Comparison of ENCODE assay signal across 8 cellular contexts in the genomic region with DNA sequence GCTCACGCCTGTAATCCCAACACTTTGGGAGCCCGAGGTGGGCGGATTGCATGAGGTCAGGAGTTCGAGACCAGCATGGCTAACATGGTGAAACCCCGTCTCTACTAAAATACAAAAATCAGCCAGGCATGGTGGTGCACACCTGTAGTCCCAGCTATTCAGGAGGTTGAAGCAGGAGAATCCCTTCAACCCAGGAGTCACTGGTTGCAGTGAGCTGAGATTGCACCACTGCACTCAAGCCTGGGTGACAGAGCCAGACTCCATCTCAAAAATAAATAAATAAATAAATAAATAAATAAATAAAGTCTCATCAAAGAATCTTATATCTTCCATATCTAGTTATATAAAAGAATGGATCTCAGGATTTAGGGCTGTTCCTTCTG. TPM values are rescaled to one million over a fixed set of nuclear protein-coding genes. Genes with fewer than 3 reads are reported as not detected.
DNase-seq lines count a peak whose midpoint lies in the region; ATAC-seq and TF ChIP-seq lines count a peak whose summit lies in the region.
"Not testable (repeated sequence)": the region's sequence is repeated elsewhere in the genome, so short reads cannot be mapped to it uniquely, and the experiment has no call there.

No MANE protein-coding gene starts in this region.

- intact Hi-C loops in A673 (cut with micrococcal nuclease; ENCODE audit: unreplicated experiment); activated T-helper 2 cell treated with anti-CD3 and anti-CD28 coated beads, Interferon-gamma antibody, Interleukin-2, Interleukin-4, amounts not matched to agents 10 μg/mL and 5 μg/mL and 100 μg/mL, durations not matched to agents 14 hours and 24 hours and 36 hours (cut with micrococcal nuclease); colonic mucosa (cut with DNase I): not testable (repeated sequence)
- intact Hi-C loops in right cardiac atrium (cut with DNase I): loop anchor here in 1 of 4 donors (10.0 kb wide), 1 partner anchor 56 kb away; no protein-coding TSS in a partner anchor

- not testable (repeated sequence) for H3K9me3 ChIP-seq in A673 (ENCODE audit: low read depth, low read length, poor library complexity, severe bottlenecking); HAP-1; colonic mucosa; right cardiac atrium (ENCODE audit: control insufficient read depth, low read length)

- peak overlapping the region; percentile 100 for H3K4me3 Mint-ChIP-seq in T-cell
- H3K4me3 Mint-ChIP-seq in activated T-helper 2 cell treated with anti-CD3 and anti-CD28 coated beads, Interferon-gamma antibody, Interleukin-2, Interleukin-4, amounts not matched to agents 10 μg/mL and 5 μg/mL and 100 μg/mL, durations not matched to agents 14 hours and 24 hours and 36 hours (ENCODE audit: low read depth): peak overlapping the region; percentile 99
- peak overlapping the region; percentile 98 to 100 (median 100) for H3K4me3 Mint-ChIP-seq in nephron
- peak overlapping the region; percentile 100 for H3K4me3 Mint-ChIP-seq in stimulated activated memory B cell treated with anti-CD40 and anti-IgM and Interleukin-4, amounts not matched to agents 10 μg/mL and 1 μg/mL and 100 μg/mL, for 72 hours

- BruUV-seq in A673 (replicated peaks; lab: Mats Ljungman, UMichigan): not testable (repeated sequence)

- H3K9me3 Mint-ChIP-seq in T-cell; activated T-helper 2 cell treated with anti-CD3 and anti-CD28 coated beads, Interferon-gamma antibody, Interleukin-2, Interleukin-4, amounts not matched to agents 10 μg/mL and 5 μg/mL and 100 μg/mL, durations not matched to agents 14 hours and 24 hours and 36 hours; nephron; stimulated activated memory B cell treated with anti-CD40 and anti-IgM and Interleukin-4, amounts not matched to agents 10 μg/mL and 1 μg/mL and 100 μg/mL, for 72 hours: not testable (repeated sequence)

- H3K27ac ChIP-seq in A673 (ENCODE audit: low read depth, low read length, poor library complexity, severe bottlenecking) (peak overlapping the region; percentile 90), colonic mucosa (peak overlapping the region; percentile 75)
- not testable (repeated sequence) for H3K27ac ChIP-seq in right cardiac atrium (ENCODE audit: low read length)

- ATAC-seq in T-cell (replicated peaks in 1 of 4); right cardiac atrium; stimulated activated memory B cell treated with anti-CD40 and anti-IgM and Interleukin-4, amounts not matched to agents 10 μg/mL and 1 μg/mL and 100 μg/mL, for 72 hours: not testable (repeated sequence)

- not testable (repeated sequence) for TF ChIP-seq CTCF in A673 (conservative IDR thresholded peaks at IDR 0.05; ENCODE audit: low read depth, low read length); colonic mucosa (IDR thresholded peaks at IDR 0.05); nephron (IDR thresholded peaks at IDR 0.05; ENCODE audit: unreplicated experiment in 3 of 3)

- peak overlapping the region in 1 of 2 donors; percentile 84 for H3K9ac ChIP-seq in colonic mucosa (ENCODE audit: low read depth in 2 of 2, low read length in 2 of 2)

- H3K4me3 ChIP-seq in A673 (ENCODE audit: low read depth, low read length, poor library complexity, severe bottlenecking) (peak overlapping the region; percentile 83), HAP-1 (peak overlapping the region; percentile 77), colonic mucosa (peak overlapping the region; percentile 59), right cardiac atrium (ENCODE audit: low read length) (peak overlapping the region; percentile 53)

- not testable (repeated sequence) for H3K27me3 ChIP-seq in A673 (replicated peaks; ENCODE audit: insufficient read depth, low read depth, low read length, poor library complexity); HAP-1 (ENCODE audit: low read depth); colonic mucosa; right cardiac atrium (ENCODE audit: control insufficient read depth, insufficient read depth)

- not testable (repeated sequence) for H3K36me3 ChIP-seq in A673 (ENCODE audit: insufficient read depth, low read length, poor library complexity, severe bottlenecking); HAP-1 (replicated peaks); colonic mucosa

- CTCF ChIA-PET in A673 (lab: Charles Lee); T-cell (lab: Charles Lee): not testable (repeated sequence)

- H3K27ac Mint-ChIP-seq in T-cell: not testable (repeated sequence)
- H3K27ac Mint-ChIP-seq in activated T-helper 2 cell treated with anti-CD3 and anti-CD28 coated beads, Interferon-gamma antibody, Interleukin-2, Interleukin-4, amounts not matched to agents 10 μg/mL and 5 μg/mL and 100 μg/mL, durations not matched to agents 14 hours and 24 hours and 36 hours: peak overlapping the region; percentile 99
- peak overlapping the region; percentile 96 to 100 (median 98) for H3K27ac Mint-ChIP-seq in nephron
- H3K27ac Mint-ChIP-seq in stimulated activated memory B cell treated with anti-CD40 and anti-IgM and Interleukin-4, amounts not matched to agents 10 μg/mL and 1 μg/mL and 100 μg/mL, for 72 hours: peak overlapping the region; percentile 97

- DNase-seq in A673 (ENCODE audit: low spot score); HAP-1 (ENCODE audit: low spot score in 2 of 2); T-cell; activated T-helper 2 cell treated with anti-CD3 and anti-CD28 coated beads, Interferon-gamma antibody, Interleukin-2, Interleukin-4, amounts not matched to agents 10 μg/mL and 5 μg/mL and 100 μg/mL, durations not matched to agents 14 hours and 24 hours and 36 hours (ENCODE audit: low spot score); right cardiac atrium: not testable (repeated sequence)
- DNase-seq in colonic mucosa: peak; percentile 35

- in situ Hi-C loops in HAP-1 (cut with MboI; ENCODE audit: low sequenced_read_pairs): not testable (repeated sequence)

- not testable (repeated sequence) for H3K27me3 Mint-ChIP-seq in T-cell; activated T-helper 2 cell treated with anti-CD3 and anti-CD28 coated beads, Interferon-gamma antibody, Interleukin-2, Interleukin-4, amounts not matched to agents 10 μg/mL and 5 μg/mL and 100 μg/mL, durations not matched to agents 14 hours and 24 hours and 36 hours (ENCODE audit: low read depth); nephron (ENCODE audit: low read depth); stimulated activated memory B cell treated with anti-CD40 and anti-IgM and Interleukin-4, amounts not matched to agents 10 μg/mL and 1 μg/mL and 100 μg/mL, for 72 hours

- H3K4me1 Mint-ChIP-seq in T-cell: peaks cover 30 to 37% (median 33%) of the 10 kb centered on the region in 3 donors
- peaks cover 15% of the 10 kb centered on the region for H3K4me1 Mint-ChIP-seq in activated T-helper 2 cell treated with anti-CD3 and anti-CD28 coated beads, Interferon-gamma antibody, Interleukin-2, Interleukin-4, amounts not matched to agents 10 μg/mL and 5 μg/mL and 100 μg/mL, durations not matched to agents 14 hours and 24 hours and 36 hours (ENCODE audit: low read depth)
- H3K4me1 Mint-ChIP-seq in nephron: peaks cover 19% of the 10 kb centered on the region
- H3K4me1 Mint-ChIP-seq in stimulated activated memory B cell treated with anti-CD40 and anti-IgM and Interleukin-4, amounts not matched to agents 10 μg/mL and 1 μg/mL and 100 μg/mL, for 72 hours: peaks cover 18% of the 10 kb centered on the region

- WGBS in right cardiac atrium: 81% methylated on average over 5 of the region's 5 CpGs

- H3K4me1 ChIP-seq in A673 (ENCODE audit: insufficient read depth, low read length, poor library complexity, severe bottlenecking); HAP-1; colonic mucosa; right cardiac atrium (ENCODE audit: control insufficient read depth, insufficient read depth, low read length): not testable (repeated sequence)

- POLR2A ChIA-PET in A673 (lab: Charles Lee; ENCODE audit: low non-redundant PET): not testable (repeated sequence)
- POLR2A ChIA-PET in T-cell (lab: Charles Lee): interaction anchor here in 1 of 2 donors (1.7 kb wide), 1 partner anchor 8 kb away, joined by 8 read pairs; no protein-coding TSS in a partner anchor

- H3K36me3 Mint-ChIP-seq in T-cell; nephron (ENCODE audit: low read depth); stimulated activated memory B cell treated with anti-CD40 and anti-IgM and Interleukin-4, amounts not matched to agents 10 μg/mL and 1 μg/mL and 100 μg/mL, for 72 hours: not testable (repeated sequence)
- peaks cover 13% of the 10 kb centered on the region for H3K36me3 Mint-ChIP-seq in activated T-helper 2 cell treated with anti-CD3 and anti-CD28 coated beads, Interferon-gamma antibody, Interleukin-2, Interleukin-4, amounts not matched to agents 10 μg/mL and 5 μg/mL and 100 μg/mL, durations not matched to agents 14 hours and 24 hours and 36 hours (ENCODE audit: low read depth)

RNA-seq across cellular contexts. Expression of a gene that starts 1.3 kb away (rescaled TPM):
- 36.5 and 40.4 TPM in 2 replicates for total RNA-seq in A673 (2021)
- total RNA-seq in T-cell: 10 to 100 TPM; 11.3 to 23.4 (median 21.5) TPM
- total RNA-seq in activated T-helper 2 cell treated with anti-CD3 and anti-CD28 coated beads, Interferon-gamma antibody, Interleukin-2, Interleukin-4, amounts not matched to agents 10 μg/mL and 5 μg/mL and 100 μg/mL, durations not matched to agents 14 hours and 24 hours and 36 hours: 29.3 and 29.9 TPM in 2 replicates
- total RNA-seq in colonic mucosa: 10 to 100 TPM; 35.8 to 46.6 TPM
- total RNA-seq in right cardiac atrium: 10 to 100 TPM; 26.2 to 30.6 (median 27.6) TPM
- 40.5 TPM for polyA plus RNA-seq in right cardiac atrium

RNA-seq across cellular contexts. Expression of a gene that starts 3.9 kb away (rescaled TPM):
- total RNA-seq in A673 (2021) (225 and 240 TPM in 2 replicates), T-cell (100 to 1,000 TPM; 204 to 348 (median 222) TPM), colonic mucosa (100 to 1,000 TPM; 199 to 226 TPM), right cardiac atrium (100 to 1,000 TPM; 235 to 259 (median 237) TPM)
- 177 and 200 TPM in 2 replicates for total RNA-seq in activated T-helper 2 cell treated with anti-CD3 and anti-CD28 coated beads, Interferon-gamma antibody, Interleukin-2, Interleukin-4, amounts not matched to agents 10 μg/mL and 5 μg/mL and 100 μg/mL, durations not matched to agents 14 hours and 24 hours and 36 hours
- 281 TPM for polyA plus RNA-seq in right cardiac atrium

RNA-seq across cellular contexts. Expression of a gene that starts 34.4 kb away (rescaled TPM):
- 546 and 617 TPM in 2 replicates for total RNA-seq in A673 (2021)
- 10 to 100 TPM; 47.2 to 90.1 (median 75.5) TPM for total RNA-seq in T-cell
- total RNA-seq in activated T-helper 2 cell treated with anti-CD3 and anti-CD28 coated beads, Interferon-gamma antibody, Interleukin-2, Interleukin-4, amounts not matched to agents 10 μg/mL and 5 μg/mL and 100 μg/mL, durations not matched to agents 14 hours and 24 hours and 36 hours: 323 and 329 TPM in 2 replicates
- 100 to 1,000 TPM; 359 to 463 TPM for total RNA-seq in colonic mucosa
- total RNA-seq in right cardiac atrium: 100 to 1,000 TPM; 164 to 299 (median 224) TPM
- 350 TPM for polyA plus RNA-seq in right cardiac atrium

RNA-seq across cellular contexts. Expression of a gene that starts 50.9 kb away (rescaled TPM):
- 41.0 and 42.4 TPM in 2 replicates for total RNA-seq in A673 (2021)
- total RNA-seq in T-cell: 10 to 100 TPM; 40.6 to 69.0 (median 63.1) TPM
- total RNA-seq in activated T-helper 2 cell treated with anti-CD3 and anti-CD28 coated beads, Interferon-gamma antibody, Interleukin-2, Interleukin-4, amounts not matched to agents 10 μg/mL and 5 μg/mL and 100 μg/mL, durations not matched to agents 14 hours and 24 hours and 36 hours: 64.3 and 65.7 TPM in 2 replicates
- total RNA-seq in colonic mucosa: 10 to 100 TPM; 22.8 to 77.7 TPM
- 10 to 100 TPM; 31.4 to 48.4 (median 41.5) TPM for total RNA-seq in right cardiac atrium
- polyA plus RNA-seq in right cardiac atrium: 54.1 TPM
